In genomic region chr5:11387382-11387781, GRCh38 we compare ENCODE assay signal across 21 cellular contexts.
"Had no signal": no experiment of that assay in that cellular context is flagged by ENCODE, and none has a peak within 500 bp of the region (broad histone marks: within the 10 kb centered on the region; RNA-seq: fewer than 3 reads in every experiment).

No MANE protein-coding gene starts in this region.

- H3K4me3 Mint-ChIP-seq: dendritic cell treated with granulocyte-macrophage colony-stimulating factor and Interleukin-4, amounts not matched to agents 40 ng/mL and 50 ng/mL, for 4 days; naive thymus-derived CD8-positive, alpha-beta T cell; stimulated activated effector memory CD8-positive, alpha-beta T cell treated with anti-CD3 and anti-CD28 coated beads, Interleukin-12 subunit alpha, Interleukin-12 subunit beta, amount 100 ng/mL, for 72 hours had no signal

- H3K27ac Mint-ChIP-seq: dendritic cell treated with granulocyte-macrophage colony-stimulating factor and Interleukin-4, amounts not matched to agents 40 ng/mL and 50 ng/mL, for 4 days; naive thymus-derived CD8-positive, alpha-beta T cell; stimulated activated effector memory CD8-positive, alpha-beta T cell treated with anti-CD3 and anti-CD28 coated beads, Interleukin-12 subunit alpha, Interleukin-12 subunit beta, amount 100 ng/mL, for 72 hours had no signal

- H3K27ac ChIP-seq: foreskin keratinocyte, hepatocyte, testis, tibial nerve had no signal

- H3K36me3 Mint-ChIP-seq: stimulated activated effector memory CD8-positive, alpha-beta T cell treated with anti-CD3 and anti-CD28 coated beads, Interleukin-12 subunit alpha, Interleukin-12 subunit beta, amount 100 ng/mL, for 72 hours had no signal

- DNase-seq: erythroblast; foreskin keratinocyte; kidney; left colon; left ventricle myocardium superior; mesendoderm; mucosa of descending colon; naive thymus-derived CD8-positive, alpha-beta T cell; right cardiac atrium; stimulated activated CD4-positive, alpha-beta T cell treated with anti-CD3 and anti-CD28 coated beads, Interleukin-2, amount 100 ng/mL, for 48 hours; stimulated activated CD8-positive, alpha-beta memory T cell treated with anti-CD3 and anti-CD28 coated beads, Interleukin-4, amount 100 ng/mL, for 48 hours; stimulated activated naive CD8-positive, alpha-beta T cell treated with anti-CD3 and anti-CD28 coated beads, Interleukin-15, Interleukin-2, amounts not matched to agents 100 U/mL and 50 U/mL, for 24 hours; testis had no signal

- H3K9me3 Mint-ChIP-seq: dendritic cell treated with granulocyte-macrophage colony-stimulating factor and Interleukin-4, amounts not matched to agents 40 ng/mL and 50 ng/mL, for 4 days; stimulated activated effector memory CD8-positive, alpha-beta T cell treated with anti-CD3 and anti-CD28 coated beads, Interleukin-12 subunit alpha, Interleukin-12 subunit beta, amount 100 ng/mL, for 72 hours had no signal

- ATAC-seq: foreskin keratinocyte; left colon; left ventricle myocardium superior; mucosa of descending colon; naive thymus-derived CD8-positive, alpha-beta T cell; right cardiac atrium; stimulated activated effector memory CD8-positive, alpha-beta T cell treated with anti-CD3 and anti-CD28 coated beads, Interleukin-12 subunit alpha, Interleukin-12 subunit beta, amount 100 ng/mL, for 72 hours; stimulated activated naive CD8-positive, alpha-beta T cell treated with anti-CD3 and anti-CD28 coated beads, Interleukin-15, Interleukin-2, amounts not matched to agents 100 U/mL and 50 U/mL, for 24 hours had no signal

- H3K4me3 ChIP-seq: hepatocyte, lung, mucosa of descending colon, smooth muscle cell, testis, tibial nerve had no signal

- H3K27me3 ChIP-seq: testis had no signal

- H3K9me3 ChIP-seq: mucosa of descending colon, testis, tibial nerve had no signal

- H3K4me2 ChIP-seq: hepatocyte, smooth muscle cell had no signal

- FAIRE-seq: colon, endothelial cell of umbilical vein, kidney had no signal

- H2AFZ ChIP-seq: hepatocyte had no signal

- H3K36me3 ChIP-seq: tibial nerve had no signal
